10 cellular contexts compared by ENCODE assay signal in genomic region chr1:102724741-102725140, GRCh38.
"Had no signal": no experiment of that assay in that cellular context is flagged by ENCODE, and none has a peak within 500 bp of the region (broad histone marks: within the 10 kb centered on the region; RNA-seq: fewer than 3 reads in every experiment).

No MANE protein-coding gene starts in this region.

- FAIRE-seq: H1, H54 had no signal

- H3K27ac Mint-ChIP-seq: H9, HFFc6 had no signal

- H3K4me1 Mint-ChIP-seq: H9 had no signal

- ATAC-seq: HCT116 had no signal

- H3K27ac ChIP-seq: GM23248 had no signal

- H3K4me1 ChIP-seq: HAP-1 had no signal

- DNase-seq: GM23248, GOT3, H7, H9, HCEC 1CT, HFFc6 had no signal

- H3K9me3 Mint-ChIP-seq: H9, HFFc6 had no signal

- H3K4me3 ChIP-seq: GM23248, HAP-1 had no signal

- H3K36me3 ChIP-seq: HAP-1 had no signal

- H2AFZ ChIP-seq: GM23248 had no signal

- H3K4me3 Mint-ChIP-seq: H9, HFFc6 had no signal
